ENCODE assay signal across 20 cellular contexts in genomic region chr7:134897936-134898335, GRCh38.
A peak's percentile ranks its signal among the peaks of the same experiment; 100 is the strongest.
DNase-seq lines count a peak whose midpoint lies in the region; ATAC-seq and TF ChIP-seq lines count a peak whose summit lies in the region.
"Had no signal": no experiment of that assay in that cellular context is flagged by ENCODE, and none has a peak within 500 bp of the region (broad histone marks: within the 10 kb centered on the region; RNA-seq: fewer than 3 reads in every experiment).

No MANE protein-coding gene starts in this region.

- H3K27ac ChIP-seq in IMR-90 (ENCODE audit: insufficient read depth, low read length) (peak overlapping the region; percentile 15; the same call in 1 of the 2 replicates), endodermal cell (ENCODE audit: low read depth, low read length) (no peak overlapping the region), trophoblast cell (ENCODE audit: low read depth, low read length) (no peak overlapping the region), aorta (ENCODE audit: low read depth in 1 of 2, low read length in 2 of 2) (peak overlapping the region in 1 of 2 donors; percentile 57)

- H4K20me1 ChIP-seq in IMR-90 (ENCODE audit: insufficient read depth, low read length), result peaks cover 76% of the 10 kb centered on the region

- DNase-seq in IMR-90 (no peak), endodermal cell (no peak), trophoblast cell (peak; percentile 81 to 92), aorta (no peak), NCI-H446 treated with DMSO at 0.1 percent for 48 hours (lab: John Stamatoyannopoulos, UW) (no peak), mesothelial cell of epicardium (ENCODE audit: low spot score in 2 of 2, unreplicated experiment in 2 of 2) (no peak), NCI-H2107 (lab: John Stamatoyannopoulos, UW) (no peak)
- no peak for DNase-seq in activated naive CD8-positive, alpha-beta T cell treated with anti-CD3 and anti-CD28 coated beads for 36 hours
- DNase-seq: ACHN; BE2C; C1 segment of cervical spinal cord; Caco-2; CD4-positive, alpha-beta T cell; DMS153; DMS79; GF-D8; HCEC 1CT; KBM-7 had no signal

- no peak overlapping the region for H2BK15ac ChIP-seq in IMR-90 (ENCODE audit: low read depth, low read length)

- H3K36me3 ChIP-seq in IMR-90 (ENCODE audit: control insufficient read depth, insufficient read depth, low read length), result peaks cover 19% of the 10 kb centered on the region
- peaks cover 31% of the 10 kb centered on the region for H3K36me3 ChIP-seq in endodermal cell (ENCODE audit: control insufficient read depth, insufficient read depth, low read length)
- H3K36me3 ChIP-seq in trophoblast cell (ENCODE audit: control insufficient read depth in 1 of 2, insufficient read depth in 2 of 2, low read length in 2 of 2), result peaks cover 8 to 21% of the 10 kb centered on the region in 2 experiments
- peaks cover 3 to 7% of the 10 kb centered on the region in 2 donors for H3K36me3 ChIP-seq in aorta (ENCODE audit: control insufficient read depth in 1 of 2, insufficient read depth in 2 of 2, low read length in 1 of 2)
- H3K36me3 ChIP-seq: BE2C had no signal

- no peak overlapping the region for H2BK12ac ChIP-seq in trophoblast cell (ENCODE audit: low read length)

- H3K27me3 ChIP-seq in IMR-90 (ENCODE audit: control insufficient read depth, insufficient read depth, low read length) (no peaks in the 10 kb centered on the region), endodermal cell (ENCODE audit: control insufficient read depth, insufficient read depth, low read length, poor library complexity, severe bottlenecking) (no peaks in the 10 kb centered on the region), trophoblast cell (ENCODE audit: insufficient read depth, low read length) (no peaks in the 10 kb centered on the region), aorta (ENCODE audit: control insufficient read depth in 1 of 2, insufficient read depth in 2 of 2, low read length in 1 of 2) (no peaks in the 10 kb centered on the region)
- H3K27me3 ChIP-seq: BE2C had no signal

- H3K4me3 ChIP-seq in IMR-90 (ENCODE audit: insufficient read depth, low read depth, low read length) (no peak overlapping the region), endodermal cell (ENCODE audit: low read length) (peak overlapping the region; percentile 5), trophoblast cell (ENCODE audit: low read depth, low read length) (no peak overlapping the region), aorta (ENCODE audit: low read length in 2 of 2) (no peak overlapping the region)
- H3K4me3 ChIP-seq: GM23338 had no signal

- H2BK5ac ChIP-seq in IMR-90 (ENCODE audit: low read depth, low read length, poor library complexity, severe bottlenecking) (no peak overlapping the region), trophoblast cell (ENCODE audit: low read depth, low read length, poor library complexity) (peak overlapping the region; percentile 38)

- ATAC-seq in IMR-90 (ENCODE audit: low read depth) (no peak), aorta (ENCODE audit: low FRiP score) (peak; percentile 30)
- ATAC-seq: GM23338 had no signal

- H3K27ac Mint-ChIP-seq in endodermal cell, result no peak overlapping the region
- no peak overlapping the region for H3K27ac Mint-ChIP-seq in activated naive CD8-positive, alpha-beta T cell treated with anti-CD3 and anti-CD28 coated beads for 36 hours
- H3K27ac Mint-ChIP-seq in mesothelial cell of epicardium, result no peak overlapping the region
- H3K27ac Mint-ChIP-seq: CD4-positive, alpha-beta T cell; GM23338 had no signal

- CTCF ChIA-PET in IMR-90 (lab: Yijun Ruan, JAX), result no interaction called here

- no peak overlapping the region for H3K56ac ChIP-seq in IMR-90 (ENCODE audit: extremely low read depth, insufficient read depth, low read length)

- dilution Hi-C loops in IMR-90 (cut with HindIII; ENCODE audit: low sequenced_read_pairs, unreplicated experiment), result no loop called here

- TF ChIP-seq CTCF in IMR-90 (conservative IDR thresholded peaks at IDR 0.05; ENCODE audit: low read depth, low read length) (no peak), endodermal cell (conservative IDR thresholded peaks at IDR 0.05) (no peak), mesothelial cell of epicardium (IDR thresholded peaks at IDR 0.05; ENCODE audit: unreplicated experiment) (no peak)

- H2BK20ac ChIP-seq in IMR-90 (ENCODE audit: low read depth, low read length), result no peak overlapping the region

- H3K18ac ChIP-seq in IMR-90 (ENCODE audit: low read depth, low read length) (no peak overlapping the region), trophoblast cell (ENCODE audit: low read length) (peak overlapping the region; percentile 23)

- H3K9me3 ChIP-seq in IMR-90 (ENCODE audit: control insufficient read depth, insufficient read depth, low read length) (peaks cover 4% of the 10 kb centered on the region; the same call in 1 of the 2 replicates), endodermal cell (ENCODE audit: control insufficient read depth, low read length) (peaks cover 41% of the 10 kb centered on the region), trophoblast cell (ENCODE audit: insufficient read depth, low read depth, low read length) (peaks cover 6% of the 10 kb centered on the region), aorta (ENCODE audit: control insufficient read depth, low read length) (peaks cover 3% of the 10 kb centered on the region)

- H2BK120ac ChIP-seq in IMR-90 (ENCODE audit: low read depth, low read length), result no peak overlapping the region
- H2BK120ac ChIP-seq in trophoblast cell (ENCODE audit: insufficient read depth, low read length, poor library complexity), result no peak overlapping the region

- WGBS in IMR-90 (ENCODE audit: extremely low coverage in 2 of 2, insufficient read length in 1 of 2), 2 experiments, result 100% methylated on average over 2 of the region's 7 CpGs; no CpG with 5 or more reads in 1 of the 2 experiments
- WGBS in endodermal cell (ENCODE audit: insufficient coverage in 1 of 2, insufficient read length in 1 of 2), 2 experiments, result 95 to 100% methylated on average over 2 to 7 of the region's 7 CpGs
- WGBS in trophoblast cell (ENCODE audit: extremely low coverage, insufficient coverage, insufficient read length), result no CpG with 5 or more reads among the region's 7 CpGs
- 92 to 94% methylated on average over 7 of the region's 7 CpGs for WGBS in aorta, 2 donors

- no peak overlapping the region for H3K14ac ChIP-seq in IMR-90 (replicated peaks; ENCODE audit: low read depth, low read length)
- H3K14ac ChIP-seq in trophoblast cell (ENCODE audit: low read length), result no peak overlapping the region

- H3K4me1 Mint-ChIP-seq in endodermal cell (peaks cover 38% of the 10 kb centered on the region), mesothelial cell of epicardium (peaks cover 31% of the 10 kb centered on the region)
- H3K4me1 Mint-ChIP-seq in activated naive CD8-positive, alpha-beta T cell treated with anti-CD3 and anti-CD28 coated beads for 36 hours, result peaks cover 10% of the 10 kb centered on the region

- H3K23ac ChIP-seq in IMR-90 (ENCODE audit: low read depth, low read length) (no peak overlapping the region), trophoblast cell (ENCODE audit: low read length) (no peak overlapping the region)

- H3K4me1 ChIP-seq in IMR-90 (ENCODE audit: control insufficient read depth, insufficient read depth, low read length), result peaks cover 22% of the 10 kb centered on the region
- H3K4me1 ChIP-seq in endodermal cell (ENCODE audit: control insufficient read depth, insufficient read depth, low read length), result peaks cover 5% of the 10 kb centered on the region
- H3K4me1 ChIP-seq in trophoblast cell (ENCODE audit: control insufficient read depth in 1 of 2, insufficient read depth in 2 of 2, low read length in 2 of 2), result peaks cover 21 to 24% of the 10 kb centered on the region in 2 experiments
- peaks cover 7 to 10% of the 10 kb centered on the region in 2 donors for H3K4me1 ChIP-seq in aorta (ENCODE audit: control insufficient read depth in 1 of 2, insufficient read depth in 2 of 2, low read length in 2 of 2)
- H3K4me1 ChIP-seq: BE2C had no signal

- H3K4ac ChIP-seq in IMR-90 (ENCODE audit: low read depth, low read length), result no peak overlapping the region
- no peak overlapping the region for H3K4ac ChIP-seq in trophoblast cell (ENCODE audit: low read depth, low read length)

- intact Hi-C loops in IMR-90 (cut with micrococcal nuclease), result no loop called here
- intact Hi-C loops in aorta (cut with DNase I), result no loop called here

- H4K91ac ChIP-seq in IMR-90 (ENCODE audit: insufficient read depth, low read depth, low read length) (no peak overlapping the region), trophoblast cell (ENCODE audit: low read depth, low read length) (no peak overlapping the region)

- H3K4me2 ChIP-seq in IMR-90 (ENCODE audit: low read depth, low read length) (no peak overlapping the region), trophoblast cell (ENCODE audit: low read length) (no peak overlapping the region)
- H3K4me2 ChIP-seq: GM23338 had no signal

- H4K8ac ChIP-seq in IMR-90 (ENCODE audit: low read depth in 2 of 2, low read length in 2 of 2), result no peak overlapping the region
- H4K8ac ChIP-seq in trophoblast cell (ENCODE audit: low read depth, low read length), result no peak overlapping the region

- H2AK9ac ChIP-seq in IMR-90 (replicated peaks; ENCODE audit: low read depth, low read length, poor library complexity), result no peak overlapping the region

- POLR2A ChIA-PET in IMR-90 (lab: Charles Lee; ENCODE audit: unreplicated experiment), result no interaction called here

- H3K27me3 Mint-ChIP-seq in endodermal cell (ENCODE audit: insufficient read depth), result no peaks in the 10 kb centered on the region
- peaks cover 4% of the 10 kb centered on the region for H3K27me3 Mint-ChIP-seq in activated naive CD8-positive, alpha-beta T cell treated with anti-CD3 and anti-CD28 coated beads for 36 hours
- no peaks in the 10 kb centered on the region for H3K27me3 Mint-ChIP-seq in mesothelial cell of epicardium (ENCODE audit: low read depth)

- no peak overlapping the region for H3K4me3 Mint-ChIP-seq in endodermal cell
- H3K4me3 Mint-ChIP-seq in activated naive CD8-positive, alpha-beta T cell treated with anti-CD3 and anti-CD28 coated beads for 36 hours, result no peak overlapping the region
- H3K4me3 Mint-ChIP-seq in mesothelial cell of epicardium, result no peak overlapping the region
- H3K4me3 Mint-ChIP-seq: CD4-positive, alpha-beta T cell; GM23338; IgD-negative memory B cell had no signal

- H3K9me3 Mint-ChIP-seq in endodermal cell, result peaks cover 26% of the 10 kb centered on the region
- peaks cover 17% of the 10 kb centered on the region for H3K9me3 Mint-ChIP-seq in activated naive CD8-positive, alpha-beta T cell treated with anti-CD3 and anti-CD28 coated beads for 36 hours
- H3K9me3 Mint-ChIP-seq in mesothelial cell of epicardium, result peaks cover 25% of the 10 kb centered on the region

- H3K79me2 ChIP-seq in trophoblast cell (ENCODE audit: control insufficient read depth, insufficient read depth, low read length, poor library complexity), result peaks cover 11% of the 10 kb centered on the region

- in situ Hi-C loops in IMR-90 (cut with MboI; ENCODE audit: low sequenced_read_pairs), result no loop called here

- H3K9ac ChIP-seq in IMR-90 (ENCODE audit: low read depth, low read length), result no peak overlapping the region
- no peak overlapping the region for H3K9ac ChIP-seq in endodermal cell (ENCODE audit: extremely low read depth, low read length, poor library complexity, severe bottlenecking)
- H3K9ac ChIP-seq in trophoblast cell (ENCODE audit: low read length), result no peak overlapping the region

- no peak overlapping the region for H4K12ac ChIP-seq in trophoblast cell (ENCODE audit: low read depth, low read length)

- peaks cover 13% of the 10 kb centered on the region for H3K9me1 ChIP-seq in IMR-90 (ENCODE audit: insufficient read depth, low read length)

- no peak overlapping the region for H2AFZ ChIP-seq in IMR-90 (replicated peaks; ENCODE audit: low read length, poor library complexity)
- H2AFZ ChIP-seq in trophoblast cell (ENCODE audit: insufficient read depth, low read length, poor library complexity), result no peak overlapping the region
- H2AFZ ChIP-seq: GM23338 had no signal

- H3K36me3 Mint-ChIP-seq in endodermal cell (ENCODE audit: low read depth), result peaks cover 42% of the 10 kb centered on the region
- H3K36me3 Mint-ChIP-seq in activated naive CD8-positive, alpha-beta T cell treated with anti-CD3 and anti-CD28 coated beads for 36 hours, result peaks cover 12% of the 10 kb centered on the region
- peaks cover 34% of the 10 kb centered on the region for H3K36me3 Mint-ChIP-seq in mesothelial cell of epicardium
- H3K36me3 Mint-ChIP-seq: IgD-negative memory B cell had no signal

- TF ChIP-seq RAD21 in IMR-90 (IDR thresholded peaks at IDR 0.05; ENCODE audit: low read length), result no peak

- H2AK5ac ChIP-seq in IMR-90 (ENCODE audit: low read depth, low read length), result no peak overlapping the region
- no peak overlapping the region for H2AK5ac ChIP-seq in trophoblast cell (ENCODE audit: low read length)

- no TSS peak for BruUV-seq in IMR-90 (replicated peaks; lab: Mats Ljungman, UMichigan)

- no peak for TF ChIP-seq POLR2A in IMR-90 (IDR thresholded peaks at IDR 0.05; ENCODE audit: low read depth, low read length)

- H3K79me1 ChIP-seq in IMR-90 (ENCODE audit: low read depth in 1 of 2, low read length in 2 of 2) (peaks cover 39 to 87% of the 10 kb centered on the region in 2 experiments), trophoblast cell (ENCODE audit: low read length) (peaks cover 12% of the 10 kb centered on the region)

- no peak overlapping the region for H4K5ac ChIP-seq in IMR-90 (ENCODE audit: low read depth, low read length)

Comparison
In these comparisons a context has a peak if more than half of its experiments do, and no peak if none do; other contexts are left out.
1. DNase-seq: peak in trophoblast cell (2 of 2); none in IMR-90 (single experiment), endodermal cell (single experiment), aorta (0 of 2), NCI-H446 treated with DMSO at 0.1 percent for 48 hours (single experiment), activated naive CD8-positive, alpha-beta T cell treated with anti-CD3 and anti-CD28 coated beads for 36 hours (single experiment), mesothelial cell of epicardium (0 of 2) and NCI-H2107 (single experiment).